In genomic region chr2:8089596-8089995, GRCh38 we compare ENCODE assay signal across 21 cellular contexts.
DNase-seq lines count a peak whose midpoint lies in the region; ATAC-seq and TF ChIP-seq lines count a peak whose summit lies in the region.
"Had no signal": no experiment of that assay in that cellular context is flagged by ENCODE, and none has a peak within 500 bp of the region (broad histone marks: within the 10 kb centered on the region; RNA-seq: fewer than 3 reads in every experiment).

No MANE protein-coding gene starts in this region.

- H3K36me3 ChIP-seq in osteoblast (ENCODE audit: insufficient read depth, low read length) (no peaks in the 10 kb centered on the region), esophagus muscularis mucosa (no peaks in the 10 kb centered on the region)
- no peaks in the 10 kb centered on the region for H3K36me3 ChIP-seq in CD4-positive, alpha-beta memory T cell (ENCODE audit: insufficient read depth, low read length)
- H3K36me3 ChIP-seq: BLaER1, thyroid gland had no signal

- H3K9me3 ChIP-seq in osteoblast (ENCODE audit: low read depth, low read length) (no peaks in the 10 kb centered on the region), esophagus muscularis mucosa (no peaks in the 10 kb centered on the region)
- H3K9me3 ChIP-seq in CD4-positive, alpha-beta memory T cell (ENCODE audit: control insufficient read depth in 1 of 2, low read length in 2 of 2), result no peaks in the 10 kb centered on the region
- H3K9me3 ChIP-seq: BLaER1, thyroid gland had no signal

- H4K20me1 ChIP-seq in osteoblast (ENCODE audit: insufficient read depth, low read length), result no peaks in the 10 kb centered on the region
- H4K20me1 ChIP-seq: BLaER1 had no signal

- peak; percentile 51 for ATAC-seq in esophagus mucosa
- ATAC-seq: activated naive CD4-positive, alpha-beta T cell treated with anti-CD3 and anti-CD28 coated beads, Interleukin-2, amount 50 U/mL, for 72 hours had no signal

- no peak overlapping the region for H3K4me3 ChIP-seq in osteoblast (ENCODE audit: insufficient read depth, low read length)
- no peak overlapping the region for H3K4me3 ChIP-seq in esophagus muscularis mucosa
- H3K4me3 ChIP-seq in CD4-positive, alpha-beta memory T cell (ENCODE audit: low read length in 2 of 2), result no peak overlapping the region
- H3K4me3 ChIP-seq: BLaER1, thyroid gland had no signal

- peak overlapping the region; percentile 4 for H3K4me2 ChIP-seq in osteoblast (ENCODE audit: insufficient read depth, low read length)
- H3K4me2 ChIP-seq: BLaER1 had no signal

- no peaks in the 10 kb centered on the region for H3K79me2 ChIP-seq in osteoblast (ENCODE audit: insufficient read depth, low read length)
- H3K79me2 ChIP-seq: parathyroid adenoma had no signal

- H3K27me3 ChIP-seq in osteoblast (ENCODE audit: insufficient read depth, low read length) (no peaks in the 10 kb centered on the region), esophagus muscularis mucosa (no peaks in the 10 kb centered on the region)
- no peaks in the 10 kb centered on the region for H3K27me3 ChIP-seq in CD4-positive, alpha-beta memory T cell (ENCODE audit: insufficient read depth, low read length)
- H3K27me3 ChIP-seq: BLaER1, thyroid gland had no signal

- no peak for TF ChIP-seq CTCF in osteoblast (IDR thresholded peaks at IDR 0.05; ENCODE audit: extremely low read depth, low read depth, low read length)
- no peak for TF ChIP-seq CTCF in esophagus muscularis mucosa (IDR thresholded peaks at IDR 0.05)

- no peak for TF ChIP-seq POLR2A in esophagus muscularis mucosa (IDR thresholded peaks at IDR 0.05; ENCODE audit: low read depth)

- H2AFZ ChIP-seq in osteoblast (ENCODE audit: low read length), result no peak overlapping the region
- H2AFZ ChIP-seq: parathyroid adenoma had no signal

- POLR2A ChIA-PET in CD4-positive, alpha-beta memory T cell (lab: Charles Lee; ENCODE audit: partially characterized antibody), result interaction anchor here (0.6 kb wide), 1 partner anchor 1064 kb away, joined by 3 read pairs; no protein-coding TSS in a partner anchor

- H3K27ac ChIP-seq in osteoblast (ENCODE audit: low read depth, low read length) (no peak overlapping the region), esophagus muscularis mucosa (replicated peaks in 1 of 4) (no peak overlapping the region)
- no peak overlapping the region for H3K27ac ChIP-seq in CD4-positive, alpha-beta memory T cell (ENCODE audit: low read depth, low read length)
- H3K27ac ChIP-seq: BLaER1, parathyroid adenoma, thyroid gland, VCaP had no signal

- DNase-seq in EL (peak; percentile 80), SK-N-DZ (ENCODE audit: low spot score) (peak; percentile 15), osteoblast (ENCODE audit: insufficient read length, low spot score, missing footprints) (no peak), esophagus muscularis mucosa (ENCODE audit: extremely low spot score) (no peak), cortex of kidney (lab: John Stamatoyannopoulos, UW) (no peak)
- DNase-seq in CD4-positive, alpha-beta memory T cell, result no peak
- no peak for DNase-seq in effector CD8-positive, alpha-beta T cell (lab: John Stamatoyannopoulos, UW)
- DNase-seq: activated CD4-positive, alpha-beta memory T cell treated with anti-CD3 and anti-CD28 coated beads, Interleukin-2, amount 10 ng/mL, durations not matched to agents 7 days and 5 days; activated T-cell treated with anti-CD3 and anti-CD28 coated beads, Interleukin-2, amount 50 U/mL, for 24 hours; DMS153; foreskin melanocyte; HCEC 1CT; Kasumi-1; NCI-H1436; T-helper 1 cell; thyroid gland had no signal

- no peaks in the 10 kb centered on the region for H3K36me3 Mint-ChIP-seq in CD4-positive, alpha-beta memory T cell

- intact Hi-C loops in esophagus muscularis mucosa (cut with DNase I), result no loop called here
- intact Hi-C loops in CD4-positive, alpha-beta memory T cell (cut with micrococcal nuclease), result no loop called here

- WGBS in esophagus muscularis mucosa, result 72% methylated on average over 7 of the region's 7 CpGs

- CTCF ChIA-PET in CD4-positive, alpha-beta memory T cell (lab: Charles Lee; ENCODE audit: partially characterized antibody), result no interaction called here

- H3K9me3 Mint-ChIP-seq in CD4-positive, alpha-beta memory T cell, result peaks cover 0 to 1% (median 0%) of the 10 kb centered on the region in 8 donors
- H3K9me3 Mint-ChIP-seq: activated naive CD4-positive, alpha-beta T cell treated with anti-CD3 and anti-CD28 coated beads, Interleukin-2, amount 50 U/mL, for 72 hours; activated T-cell treated with anti-CD3 and anti-CD28 coated beads, Interleukin-2, amount 50 U/mL, for 24 hours had no signal

- H3K27me3 Mint-ChIP-seq in CD4-positive, alpha-beta memory T cell, result no peaks in the 10 kb centered on the region
- H3K27me3 Mint-ChIP-seq: activated CD4-positive, alpha-beta memory T cell treated with anti-CD3 and anti-CD28 coated beads, Interleukin-2, amount 10 ng/mL, durations not matched to agents 7 days and 5 days; activated T-cell treated with anti-CD3 and anti-CD28 coated beads, Interleukin-2, amount 50 U/mL, for 24 hours had no signal

- no peaks in the 10 kb centered on the region for H3K4me1 Mint-ChIP-seq in CD4-positive, alpha-beta memory T cell
- H3K4me1 Mint-ChIP-seq: activated CD4-positive, alpha-beta memory T cell treated with anti-CD3 and anti-CD28 coated beads, Interleukin-2, amount 10 ng/mL, durations not matched to agents 7 days and 5 days had no signal

- H3K4me3 Mint-ChIP-seq in CD4-positive, alpha-beta memory T cell, result no peak overlapping the region
- H3K4me3 Mint-ChIP-seq: activated CD4-positive, alpha-beta memory T cell treated with anti-CD3 and anti-CD28 coated beads, Interleukin-2, amount 10 ng/mL, durations not matched to agents 7 days and 5 days; activated T-cell treated with anti-CD3 and anti-CD28 coated beads, Interleukin-2, amount 50 U/mL, for 24 hours had no signal

- H3K4me1 ChIP-seq in osteoblast (ENCODE audit: insufficient read depth, low read length), result peaks cover 37% of the 10 kb centered on the region
- H3K4me1 ChIP-seq in esophagus muscularis mucosa, result no peaks in the 10 kb centered on the region
- H3K4me1 ChIP-seq in CD4-positive, alpha-beta memory T cell (ENCODE audit: insufficient read depth, low read length), result no peaks in the 10 kb centered on the region
- H3K4me1 ChIP-seq: BLaER1, thyroid gland had no signal

- no peak for TF ChIP-seq EP300 in esophagus muscularis mucosa (IDR thresholded peaks at IDR 0.05)

- H3K27ac Mint-ChIP-seq in CD4-positive, alpha-beta memory T cell, result no peak overlapping the region
- H3K27ac Mint-ChIP-seq: activated CD4-positive, alpha-beta memory T cell treated with anti-CD3 and anti-CD28 coated beads, Interleukin-2, amount 10 ng/mL, durations not matched to agents 7 days and 5 days; activated naive CD4-positive, alpha-beta T cell treated with anti-CD3 and anti-CD28 coated beads, Interleukin-2, amount 50 U/mL, for 72 hours; activated T-cell treated with anti-CD3 and anti-CD28 coated beads, Interleukin-2, amount 50 U/mL, for 24 hours had no signal

Comparison
In these comparisons a context has a peak if more than half of its experiments do, and no peak if none do; other contexts are left out.
1. DNase-seq: peak in EL (single experiment) and SK-N-DZ (single experiment); none in osteoblast (single experiment), esophagus muscularis mucosa (single experiment), CD4-positive, alpha-beta memory T cell (0 of 5), effector CD8-positive, alpha-beta T cell (single experiment) and cortex of kidney (single experiment).